10 cellular contexts compared by ENCODE assay signal in the genomic region with DNA sequence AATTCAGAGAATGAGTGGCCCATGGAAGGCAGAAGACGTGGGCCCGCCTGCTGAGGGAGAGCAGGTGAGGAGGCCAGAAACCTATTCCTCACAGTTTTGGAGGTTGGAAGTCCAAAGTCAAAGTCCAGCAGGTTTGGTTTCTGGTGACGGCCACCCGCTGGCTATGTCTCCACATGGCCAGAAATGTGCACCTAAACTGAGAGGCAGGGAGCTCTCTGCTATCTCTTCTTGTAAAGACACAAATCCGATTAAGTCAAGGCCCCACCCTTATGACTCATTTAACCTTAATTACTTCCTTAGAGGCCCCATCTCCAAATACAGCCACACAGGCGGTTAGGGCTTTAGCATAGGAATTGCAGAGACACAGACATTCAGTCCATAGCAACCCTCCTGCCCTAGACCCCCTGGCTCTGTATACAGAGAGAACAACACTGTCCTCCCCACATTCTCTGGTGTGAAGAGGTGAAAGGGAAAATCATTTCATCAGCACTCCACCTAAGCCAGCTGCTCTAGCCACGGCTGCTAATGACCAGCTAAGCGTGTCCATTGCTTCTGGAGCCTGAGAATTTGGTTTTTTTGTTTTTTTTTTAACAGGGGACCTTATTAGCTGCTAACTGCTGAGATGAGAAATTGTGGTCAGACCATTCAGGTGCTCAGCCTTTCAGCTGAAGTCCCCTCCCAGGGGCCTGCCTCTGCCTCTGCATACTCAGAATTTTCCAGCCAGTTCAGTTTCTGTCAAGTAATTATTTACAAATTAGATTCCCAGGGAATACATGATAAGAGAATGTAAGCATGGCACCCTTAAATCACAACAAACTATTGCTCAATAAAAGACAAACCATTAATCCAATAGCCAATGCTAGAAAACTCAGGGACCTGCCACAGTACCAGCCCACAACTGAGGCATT.
DNase-seq lines count a peak whose midpoint lies in the region; ATAC-seq and FAIRE-seq lines count a peak whose summit lies in the region.
"Had no signal": no experiment of that assay in that cellular context is flagged by ENCODE, and none has a peak within 500 bp of the region (broad histone marks: within the 10 kb centered on the region; RNA-seq: fewer than 3 reads in every experiment).

No MANE protein-coding gene starts in this region.

- CTCF ChIA-PET in CD8-positive, alpha-beta memory T cell (lab: Charles Lee), result interaction anchor here (0.8 kb wide), 1 partner anchor 25 kb away, joined by 3 read pairs; no protein-coding TSS in a partner anchor

- H3K4me1 Mint-ChIP-seq in CD8-positive, alpha-beta memory T cell, result peaks cover 72 to 94% (median 79%) of the 10 kb centered on the region in 3 donors

- peaks cover 58% of the 10 kb centered on the region for H3K4me1 ChIP-seq in CD8-positive, alpha-beta memory T cell (ENCODE audit: insufficient read depth, low read length)

- peak overlapping the region in 6 of 7 donors; percentile 54 to 82 (median 69) for H3K4me3 Mint-ChIP-seq in CD8-positive, alpha-beta memory T cell
- H3K4me3 Mint-ChIP-seq: activated naive CD8-positive, alpha-beta T cell had no signal

- H3K4me3 ChIP-seq in CD8-positive, alpha-beta memory T cell (ENCODE audit: low read length), result no peak overlapping the region

- POLR2A ChIA-PET in CD8-positive, alpha-beta memory T cell (lab: Charles Lee), result interaction anchor here (0.5 kb wide), 1 partner anchor 37 kb away, joined by 3 read pairs; no protein-coding TSS in a partner anchor

- H3K36me3 ChIP-seq in CD8-positive, alpha-beta memory T cell (ENCODE audit: insufficient read depth, low read length), result no peaks in the 10 kb centered on the region

- no peaks in the 10 kb centered on the region for H3K27me3 ChIP-seq in CD8-positive, alpha-beta memory T cell (ENCODE audit: insufficient read depth, low read length, poor library complexity, severe bottlenecking)

- FAIRE-seq in frontal cortex (lab: Jason Lieb, UNC), result no peak

- H3K27ac ChIP-seq in CD8-positive, alpha-beta memory T cell (ENCODE audit: low read depth, low read length), result no peak overlapping the region
- H3K27ac ChIP-seq: parathyroid adenoma had no signal

- H3K27me3 Mint-ChIP-seq in CD8-positive, alpha-beta memory T cell, result no peaks in the 10 kb centered on the region
- H3K27me3 Mint-ChIP-seq: activated naive CD8-positive, alpha-beta T cell had no signal

- ATAC-seq in GM19395 (IDR thresholded peaks at IDR 0.05; ENCODE audit: unreplicated experiment) (peak; percentile 86), HG03280 (IDR thresholded peaks at IDR 0.05; ENCODE audit: unreplicated experiment) (peak; percentile 78)

- peaks cover 0 to 8% (median 1%) of the 10 kb centered on the region in 3 donors for H3K36me3 Mint-ChIP-seq in CD8-positive, alpha-beta memory T cell
- H3K36me3 Mint-ChIP-seq: activated naive CD8-positive, alpha-beta T cell had no signal

- H3K9me3 ChIP-seq in CD8-positive, alpha-beta memory T cell (ENCODE audit: low read length), result no peaks in the 10 kb centered on the region

- no peak for DNase-seq in CD8-positive, alpha-beta memory T cell
- DNase-seq in SIG-M5 treated with dmso at 0.1 percent for 504 hours (lab: John Stamatoyannopoulos, UW; ENCODE audit: unreplicated experiment), result peak; percentile 80
- DNase-seq in left kidney (ENCODE audit: low read depth, low spot score), result peak; percentile 28
- no peak for DNase-seq in C1 segment of cervical spinal cord (lab: John Stamatoyannopoulos, UW)
- no peak for DNase-seq in frontal cortex (ENCODE audit: low spot score in 2 of 2)
- no peak for DNase-seq in activated gamma-delta T cell treated with Interleukin-2 at 50 U/mL for 16 hours

- no peaks in the 10 kb centered on the region for H3K9me3 Mint-ChIP-seq in CD8-positive, alpha-beta memory T cell

- H3K27ac Mint-ChIP-seq in CD8-positive, alpha-beta memory T cell, result peak overlapping the region; percentile 49 to 96 (median 84)
- H3K27ac Mint-ChIP-seq: activated naive CD8-positive, alpha-beta T cell had no signal

Comparison
In these comparisons a context has a peak if more than half of its experiments do, and no peak if none do; other contexts are left out.
1. DNase-seq: peak in SIG-M5 treated with dmso at 0.1 percent for 504 hours (single experiment) and left kidney (single experiment); none in CD8-positive, alpha-beta memory T cell (0 of 5), C1 segment of cervical spinal cord (0 of 14), frontal cortex (0 of 2) and activated gamma-delta T cell treated with Interleukin-2 at 50 U/mL for 16 hours (single experiment).